1 cellular context compared by ENCODE assay signal in genomic region chr2:241771286-241772062, GRCh38.
A peak's percentile ranks its signal among the peaks of the same experiment; 100 is the strongest.
TF ChIP-seq lines count a peak whose summit lies in the region.

No MANE protein-coding gene starts in this region.

TF ChIP-seq in HepG2, 621 proteins besides CTCF, POLR2A, EP300 and RAD21 (continued from another document and continues in another):
- TF ChIP-seq, protein P1, sequence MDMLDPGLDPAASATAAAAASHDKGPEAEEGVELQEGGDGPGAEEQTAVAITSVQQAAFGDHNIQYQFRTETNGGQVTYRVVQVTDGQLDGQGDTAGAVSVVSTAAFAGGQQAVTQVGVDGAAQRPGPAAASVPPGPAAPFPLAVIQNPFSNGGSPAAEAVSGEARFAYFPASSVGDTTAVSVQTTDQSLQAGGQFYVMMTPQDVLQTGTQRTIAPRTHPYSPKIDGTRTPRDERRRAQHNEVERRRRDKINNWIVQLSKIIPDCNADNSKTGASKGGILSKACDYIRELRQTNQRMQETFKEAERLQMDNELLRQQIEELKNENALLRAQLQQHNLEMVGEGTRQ (IDR thresholded peaks at IDR 0.05; ENCODE audit: low read depth, low read length) = peak; percentile 60; the same call in 1 of the 2 replicates
- TF ChIP-seq, protein P1 (CRISPR knock-in tag; IDR thresholded peaks at IDR 0.05; ENCODE audit: borderline replicate concordance) = no peak
- TF ChIP-seq ZNF296 (CRISPR knock-in tag; conservative IDR thresholded peaks at IDR 0.05) = 0 out of 2 replicates have a peak, but pooled peaks have one; percentile 57
- no peak for TF ChIP-seq MED13 (CRISPR knock-in tag; IDR thresholded peaks at IDR 0.05)
- TF ChIP-seq ZNF660 (CRISPR knock-in tag; IDR thresholded peaks at IDR 0.05; ENCODE audit: borderline replicate concordance, low read depth) = no peak; the same call in 1 of the 2 replicates
- TF ChIP-seq SMARCC2 (IDR thresholded peaks at IDR 0.05) = no peak
- peak; percentile 60; the same call in 1 of the 2 replicates for TF ChIP-seq POLR2AphosphoS2 (IDR thresholded peaks at IDR 0.05; ENCODE audit: low read depth, low read length)
- peak; percentile 33; the same call in 1 of the 2 replicates for TF ChIP-seq HMG20B (CRISPR knock-in tag; conservative IDR thresholded peaks at IDR 0.05)
- TF ChIP-seq CREB3 (CRISPR knock-in tag; IDR thresholded peaks at IDR 0.05) = 0 out of 2 replicates have a peak, but pooled peaks have one; percentile 16
- TF ChIP-seq, protein P2, sequence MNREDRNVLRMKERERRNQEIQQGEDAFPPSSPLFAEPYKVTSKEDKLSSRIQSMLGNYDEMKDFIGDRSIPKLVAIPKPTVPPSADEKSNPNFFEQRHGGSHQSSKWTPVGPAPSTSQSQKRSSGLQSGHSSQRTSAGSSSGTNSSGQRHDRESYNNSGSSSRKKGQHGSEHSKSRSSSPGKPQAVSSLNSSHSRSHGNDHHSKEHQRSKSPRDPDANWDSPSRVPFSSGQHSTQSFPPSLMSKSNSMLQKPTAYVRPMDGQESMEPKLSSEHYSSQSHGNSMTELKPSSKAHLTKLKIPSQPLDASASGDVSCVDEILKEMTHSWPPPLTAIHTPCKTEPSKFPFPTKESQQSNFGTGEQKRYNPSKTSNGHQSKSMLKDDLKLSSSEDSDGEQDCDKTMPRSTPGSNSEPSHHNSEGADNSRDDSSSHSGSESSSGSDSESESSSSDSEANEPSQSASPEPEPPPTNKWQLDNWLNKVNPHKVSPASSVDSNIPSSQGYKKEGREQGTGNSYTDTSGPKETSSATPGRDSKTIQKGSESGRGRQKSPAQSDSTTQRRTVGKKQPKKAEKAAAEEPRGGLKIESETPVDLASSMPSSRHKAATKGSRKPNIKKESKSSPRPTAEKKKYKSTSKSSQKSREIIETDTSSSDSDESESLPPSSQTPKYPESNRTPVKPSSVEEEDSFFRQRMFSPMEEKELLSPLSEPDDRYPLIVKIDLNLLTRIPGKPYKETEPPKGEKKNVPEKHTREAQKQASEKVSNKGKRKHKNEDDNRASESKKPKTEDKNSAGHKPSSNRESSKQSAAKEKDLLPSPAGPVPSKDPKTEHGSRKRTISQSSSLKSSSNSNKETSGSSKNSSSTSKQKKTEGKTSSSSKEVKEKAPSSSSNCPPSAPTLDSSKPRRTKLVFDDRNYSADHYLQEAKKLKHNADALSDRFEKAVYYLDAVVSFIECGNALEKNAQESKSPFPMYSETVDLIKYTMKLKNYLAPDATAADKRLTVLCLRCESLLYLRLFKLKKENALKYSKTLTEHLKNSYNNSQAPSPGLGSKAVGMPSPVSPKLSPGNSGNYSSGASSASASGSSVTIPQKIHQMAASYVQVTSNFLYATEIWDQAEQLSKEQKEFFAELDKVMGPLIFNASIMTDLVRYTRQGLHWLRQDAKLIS (CRISPR knock-in tag; IDR thresholded peaks at IDR 0.05) = peak; percentile 64; the same call in 1 of the 2 replicates
- TF ChIP-seq MTF1 (CRISPR knock-in tag; IDR thresholded peaks at IDR 0.05) = 0 out of 2 replicates have a peak, but pooled peaks have one; percentile 62
- TF ChIP-seq ZSCAN12 (CRISPR knock-in tag; IDR thresholded peaks at IDR 0.05) = peak; percentile 59; the same call in 1 of the 2 replicates
- TF ChIP-seq HOXA5 (CRISPR knock-in tag; IDR thresholded peaks at IDR 0.05) = 0 out of 2 replicates have a peak, but pooled peaks have one; percentile 32
- TF ChIP-seq PITX1 (CRISPR knock-in tag; IDR thresholded peaks at IDR 0.05) = peak; percentile 94
- 0 out of 2 replicates have a peak, but pooled peaks have one; percentile 68 for TF ChIP-seq HOXA9 (CRISPR knock-in tag; IDR thresholded peaks at IDR 0.05; ENCODE audit: borderline replicate concordance)
- TF ChIP-seq SIX4 (CRISPR knock-in tag; IDR thresholded peaks at IDR 0.05) = peak; percentile 98
- peak; percentile 72 for TF ChIP-seq HNRNPH1 (optimal IDR thresholded peaks at IDR 0.05; ENCODE audit: low read depth, low read length)
- peak; percentile 98 for TF ChIP-seq ZNF430 (CRISPR knock-in tag; IDR thresholded peaks at IDR 0.05)
- TF ChIP-seq HES4 (CRISPR knock-in tag; IDR thresholded peaks at IDR 0.05; ENCODE audit: borderline replicate concordance) = peak; percentile 98
- TF ChIP-seq FOSL2 (CRISPR knock-in tag; IDR thresholded peaks at IDR 0.05) = peak; percentile 30
- peak; percentile 48; the same call in 1 of the 2 replicates for TF ChIP-seq EEA1 (CRISPR knock-in tag; IDR thresholded peaks at IDR 0.05; ENCODE audit: borderline replicate concordance)
- TF ChIP-seq, protein P3, sequence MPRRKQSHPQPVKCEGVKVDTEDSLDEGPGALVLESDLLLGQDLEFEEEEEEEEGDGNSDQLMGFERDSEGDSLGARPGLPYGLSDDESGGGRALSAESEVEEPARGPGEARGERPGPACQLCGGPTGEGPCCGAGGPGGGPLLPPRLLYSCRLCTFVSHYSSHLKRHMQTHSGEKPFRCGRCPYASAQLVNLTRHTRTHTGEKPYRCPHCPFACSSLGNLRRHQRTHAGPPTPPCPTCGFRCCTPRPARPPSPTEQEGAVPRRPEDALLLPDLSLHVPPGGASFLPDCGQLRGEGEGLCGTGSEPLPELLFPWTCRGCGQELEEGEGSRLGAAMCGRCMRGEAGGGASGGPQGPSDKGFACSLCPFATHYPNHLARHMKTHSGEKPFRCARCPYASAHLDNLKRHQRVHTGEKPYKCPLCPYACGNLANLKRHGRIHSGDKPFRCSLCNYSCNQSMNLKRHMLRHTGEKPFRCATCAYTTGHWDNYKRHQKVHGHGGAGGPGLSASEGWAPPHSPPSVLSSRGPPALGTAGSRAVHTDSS (CRISPR knock-in tag; conservative IDR thresholded peaks at IDR 0.05) = 0 out of 2 replicates have a peak, but pooled peaks have one; percentile 72
- TF ChIP-seq ETV5 (CRISPR knock-in tag; IDR thresholded peaks at IDR 0.05; ENCODE audit: borderline replicate concordance) = peak; percentile 77
- TF ChIP-seq, protein P4, sequence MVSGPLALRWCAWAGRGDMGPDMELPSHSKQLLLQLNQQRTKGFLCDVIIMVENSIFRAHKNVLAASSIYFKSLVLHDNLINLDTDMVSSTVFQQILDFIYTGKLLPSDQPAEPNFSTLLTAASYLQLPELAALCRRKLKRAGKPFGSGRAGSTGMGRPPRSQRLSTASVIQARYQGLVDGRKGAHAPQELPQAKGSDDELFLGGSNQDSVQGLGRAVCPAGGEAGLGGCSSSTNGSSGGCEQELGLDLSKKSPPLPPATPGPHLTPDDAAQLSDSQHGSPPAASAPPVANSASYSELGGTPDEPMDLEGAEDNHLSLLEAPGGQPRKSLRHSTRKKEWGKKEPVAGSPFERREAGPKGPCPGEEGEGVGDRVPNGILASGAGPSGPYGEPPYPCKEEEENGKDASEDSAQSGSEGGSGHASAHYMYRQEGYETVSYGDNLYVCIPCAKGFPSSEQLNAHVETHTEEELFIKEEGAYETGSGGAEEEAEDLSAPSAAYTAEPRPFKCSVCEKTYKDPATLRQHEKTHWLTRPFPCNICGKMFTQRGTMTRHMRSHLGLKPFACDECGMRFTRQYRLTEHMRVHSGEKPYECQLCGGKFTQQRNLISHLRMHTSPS (CRISPR knock-in tag; IDR thresholded peaks at IDR 0.05; ENCODE audit: low read depth) = peak; percentile 84
- TF ChIP-seq SRY (CRISPR knock-in tag; IDR thresholded peaks at IDR 0.05) = peak; percentile 80
- no peak for TF ChIP-seq NR2F6 (IDR thresholded peaks at IDR 0.05)
- TF ChIP-seq NR2F6 (CRISPR knock-in tag; IDR thresholded peaks at IDR 0.05) = peak; percentile 71; the same call in 1 of the 2 replicates
- TF ChIP-seq ZFYVE20 (CRISPR knock-in tag; IDR thresholded peaks at IDR 0.05; ENCODE audit: borderline replicate concordance, low read depth) = peak; percentile 68; the same call in 1 of the 2 replicates
- TF ChIP-seq ZBTB14 (CRISPR knock-in tag; IDR thresholded peaks at IDR 0.05) = 0 out of 2 replicates have a peak, but pooled peaks have one; percentile 50
- TF ChIP-seq ZNF292 (CRISPR knock-in tag; IDR thresholded peaks at IDR 0.05; ENCODE audit: borderline replicate concordance, low read depth) = peak; percentile 84; the same call in 1 of the 2 replicates
- TF ChIP-seq, protein P5, sequence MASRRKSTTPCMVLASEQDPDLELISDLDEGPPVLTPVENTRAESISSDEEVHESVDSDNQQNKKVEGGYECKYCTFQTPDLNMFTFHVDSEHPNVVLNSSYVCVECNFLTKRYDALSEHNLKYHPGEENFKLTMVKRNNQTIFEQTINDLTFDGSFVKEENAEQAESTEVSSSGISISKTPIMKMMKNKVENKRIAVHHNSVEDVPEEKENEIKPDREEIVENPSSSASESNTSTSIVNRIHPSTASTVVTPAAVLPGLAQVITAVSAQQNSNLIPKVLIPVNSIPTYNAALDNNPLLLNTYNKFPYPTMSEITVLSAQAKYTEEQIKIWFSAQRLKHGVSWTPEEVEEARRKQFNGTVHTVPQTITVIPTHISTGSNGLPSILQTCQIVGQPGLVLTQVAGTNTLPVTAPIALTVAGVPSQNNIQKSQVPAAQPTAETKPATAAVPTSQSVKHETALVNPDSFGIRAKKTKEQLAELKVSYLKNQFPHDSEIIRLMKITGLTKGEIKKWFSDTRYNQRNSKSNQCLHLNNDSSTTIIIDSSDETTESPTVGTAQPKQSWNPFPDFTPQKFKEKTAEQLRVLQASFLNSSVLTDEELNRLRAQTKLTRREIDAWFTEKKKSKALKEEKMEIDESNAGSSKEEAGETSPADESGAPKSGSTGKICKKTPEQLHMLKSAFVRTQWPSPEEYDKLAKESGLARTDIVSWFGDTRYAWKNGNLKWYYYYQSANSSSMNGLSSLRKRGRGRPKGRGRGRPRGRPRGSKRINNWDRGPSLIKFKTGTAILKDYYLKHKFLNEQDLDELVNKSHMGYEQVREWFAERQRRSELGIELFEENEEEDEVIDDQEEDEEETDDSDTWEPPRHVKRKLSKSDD (CRISPR knock-in tag; IDR thresholded peaks at IDR 0.05; ENCODE audit: low read depth) = no peak; the same call in 1 of the 2 replicates
- TF ChIP-seq, protein P6, sequence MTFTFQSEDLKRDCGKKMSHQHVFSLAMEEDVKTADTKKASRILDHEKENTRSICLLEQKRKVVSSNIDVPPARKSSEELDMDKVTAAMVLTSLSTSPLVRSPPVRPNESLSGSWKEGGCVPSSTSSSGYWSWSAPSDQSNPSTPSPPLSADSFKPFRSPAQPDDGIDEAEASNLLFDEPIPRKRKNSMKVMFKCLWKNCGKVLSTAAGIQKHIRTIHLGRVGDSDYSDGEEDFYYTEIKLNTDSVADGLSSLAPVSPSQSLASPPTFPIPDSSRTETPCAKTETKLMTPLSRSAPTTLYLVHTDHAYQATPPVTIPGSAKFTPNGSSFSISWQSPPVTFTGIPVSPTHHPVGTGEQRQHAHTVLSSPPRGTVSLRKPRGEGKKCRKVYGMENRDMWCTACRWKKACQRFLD (CRISPR knock-in tag; IDR thresholded peaks at IDR 0.05; ENCODE audit: borderline replicate concordance) = peak; percentile 98
- no peak for TF ChIP-seq GATA4 (IDR thresholded peaks at IDR 0.05; ENCODE audit: borderline replicate concordance, low read depth)
- TF ChIP-seq, protein P7, sequence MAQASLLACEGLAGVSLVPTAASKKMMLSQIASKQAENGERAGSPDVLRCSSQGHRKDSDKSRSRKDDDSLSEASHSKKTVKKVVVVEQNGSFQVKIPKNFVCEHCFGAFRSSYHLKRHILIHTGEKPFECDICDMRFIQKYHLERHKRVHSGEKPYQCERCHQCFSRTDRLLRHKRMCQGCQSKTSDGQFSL (CRISPR knock-in tag; IDR thresholded peaks at IDR 0.05) = peak; percentile 37; the same call in 1 of the 2 replicates
- TF ChIP-seq, protein P8, sequence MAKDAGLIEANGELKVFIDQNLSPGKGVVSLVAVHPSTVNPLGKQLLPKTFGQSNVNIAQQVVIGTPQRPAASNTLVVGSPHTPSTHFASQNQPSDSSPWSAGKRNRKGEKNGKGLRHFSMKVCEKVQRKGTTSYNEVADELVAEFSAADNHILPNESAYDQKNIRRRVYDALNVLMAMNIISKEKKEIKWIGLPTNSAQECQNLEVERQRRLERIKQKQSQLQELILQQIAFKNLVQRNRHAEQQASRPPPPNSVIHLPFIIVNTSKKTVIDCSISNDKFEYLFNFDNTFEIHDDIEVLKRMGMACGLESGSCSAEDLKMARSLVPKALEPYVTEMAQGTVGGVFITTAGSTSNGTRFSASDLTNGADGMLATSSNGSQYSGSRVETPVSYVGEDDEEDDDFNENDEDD (CRISPR knock-in tag; IDR thresholded peaks at IDR 0.05; ENCODE audit: borderline replicate concordance) = peak; percentile 94
- peak; percentile 83; the same call in 1 of the 2 replicates for TF ChIP-seq ZNF431 (CRISPR knock-in tag; IDR thresholded peaks at IDR 0.05; ENCODE audit: borderline replicate concordance, low read depth)
- no peak for TF ChIP-seq SP1 (IDR thresholded peaks at IDR 0.05)
- peak; percentile 38; the same call in 1 of the 2 replicates for TF ChIP-seq SP1 (CRISPR knock-in tag; IDR thresholded peaks at IDR 0.05)
- TF ChIP-seq, protein P9, sequence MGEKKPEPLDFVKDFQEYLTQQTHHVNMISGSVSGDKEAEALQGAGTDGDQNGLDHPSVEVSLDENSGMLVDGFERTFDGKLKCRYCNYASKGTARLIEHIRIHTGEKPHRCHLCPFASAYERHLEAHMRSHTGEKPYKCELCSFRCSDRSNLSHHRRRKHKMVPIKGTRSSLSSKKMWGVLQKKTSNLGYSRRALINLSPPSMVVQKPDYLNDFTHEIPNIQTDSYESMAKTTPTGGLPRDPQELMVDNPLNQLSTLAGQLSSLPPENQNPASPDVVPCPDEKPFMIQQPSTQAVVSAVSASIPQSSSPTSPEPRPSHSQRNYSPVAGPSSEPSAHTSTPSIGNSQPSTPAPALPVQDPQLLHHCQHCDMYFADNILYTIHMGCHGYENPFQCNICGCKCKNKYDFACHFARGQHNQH (CRISPR knock-in tag; IDR thresholded peaks at IDR 0.05) = peak; percentile 61
- 0 out of 2 replicates have a peak, but pooled peaks have one; percentile 42 for TF ChIP-seq ZNF576 (CRISPR knock-in tag; IDR thresholded peaks at IDR 0.05)
- peak; percentile 35 for TF ChIP-seq PHF20 (CRISPR knock-in tag; IDR thresholded peaks at IDR 0.05)
- no peak for TF ChIP-seq SMARCE1 (IDR thresholded peaks at IDR 0.05; ENCODE audit: borderline replicate concordance)
